Comparison of ENCODE assay signal across 8 cellular contexts in the genomic region with DNA sequence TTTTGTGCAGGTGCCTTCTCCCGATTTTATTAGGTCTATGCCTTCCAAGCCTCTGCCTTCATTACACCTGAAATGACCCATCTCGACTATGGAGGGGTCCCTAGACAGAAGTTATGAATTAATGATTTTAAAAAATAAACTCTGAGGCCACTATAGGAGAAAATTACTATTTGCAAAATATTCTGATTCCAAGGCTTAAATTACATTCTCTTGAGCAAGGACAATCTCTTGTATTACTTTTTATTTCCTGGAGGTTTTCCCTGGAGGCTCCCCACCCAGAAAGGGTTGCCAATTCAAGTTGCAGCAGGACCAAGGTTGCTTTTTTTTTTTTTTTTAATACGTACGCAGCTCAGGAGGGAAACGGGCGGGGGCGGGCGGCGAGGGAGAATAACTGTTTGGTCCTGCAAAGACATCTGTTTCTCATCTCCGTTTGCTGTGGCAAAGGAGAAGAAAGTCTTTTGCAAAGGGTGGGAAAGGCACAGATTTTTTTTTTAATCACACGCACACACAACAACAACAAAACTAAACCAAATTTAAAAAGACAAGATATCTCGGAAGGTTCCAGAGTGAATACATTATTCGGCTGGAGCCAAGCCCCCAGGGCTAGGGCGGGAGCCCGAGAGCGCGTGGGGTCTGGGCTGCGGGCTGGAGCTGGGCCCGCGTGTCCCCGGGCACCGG. TPM values are rescaled to one million over a fixed set of nuclear protein-coding genes. Genes with fewer than 3 reads are reported as not detected.
DNase-seq lines count a peak whose midpoint lies in the region; ATAC-seq, FAIRE-seq and TF ChIP-seq lines count a peak whose summit lies in the region.

No MANE protein-coding gene starts in this region.

- H3K4me3 Mint-ChIP-seq in activated T-cell treated with anti-CD3 and anti-CD28 coated beads, Interleukin-2, amount 50 U/mL, for 72 hours, result peak overlapping the region; percentile 80 to 81

- TF ChIP-seq POLR2A in breast epithelium (IDR thresholded peaks at IDR 0.05), result no peak

- peaks cover 1% of the 10 kb centered on the region in 2 donors for H3K36me3 Mint-ChIP-seq in activated T-cell treated with anti-CD3 and anti-CD28 coated beads, Interleukin-2, amount 50 U/mL, for 72 hours (ENCODE audit: insufficient read depth in 2 of 2)

- H3K9me3 Mint-ChIP-seq in activated T-cell treated with anti-CD3 and anti-CD28 coated beads, Interleukin-2, amount 50 U/mL, for 72 hours, result no peaks in the 10 kb centered on the region

- TF ChIP-seq CTCF in breast epithelium (IDR thresholded peaks at IDR 0.05) (no peak), lower lobe of right lung (IDR thresholded peaks at IDR 0.05) (no peak), GM20000 (IDR thresholded peaks at IDR 0.05; ENCODE audit: extremely low read depth, missing control alignments) (no peak)

- H3K4me3 ChIP-seq in breast epithelium (peak overlapping the region; percentile 57 to 98 (median 87)), lower lobe of right lung (peak overlapping the region; percentile 64)
- H3K4me3 ChIP-seq in effector memory CD4-positive, alpha-beta T cell (ENCODE audit: insufficient read depth, low read depth, low read length, poor library complexity, severe bottlenecking), result no peak overlapping the region

- H3K27me3 ChIP-seq in breast epithelium (no peaks in the 10 kb centered on the region), lower lobe of right lung (ENCODE audit: low read depth) (peaks cover 18% of the 10 kb centered on the region)
- peaks cover 22% of the 10 kb centered on the region for H3K27me3 ChIP-seq in effector memory CD4-positive, alpha-beta T cell (replicated peaks; ENCODE audit: control insufficient read depth, insufficient read depth, low read length, poor library complexity, severe bottlenecking)

- DNase-seq in activated T-cell treated with anti-CD3 and anti-CD28 coated beads, Interleukin-2, amount 50 U/mL, for 72 hours, result no peak
- no peak for DNase-seq in activated T-cell treated with anti-CD3 and anti-CD28 coated beads, Interleukin-2, amount 50 U/mL, for 1 hour
- DNase-seq in breast epithelium (ENCODE audit: low spot score in 2 of 2) (peak in 1 of 2 donors; percentile 26), lower lobe of right lung (no peak), urothelium cell line (ENCODE audit: low spot score) (peak; percentile 48), GM20000 (ENCODE audit: low spot score) (no peak)
- DNase-seq in effector memory CD4-positive, alpha-beta T cell, result no peak

- no peaks in the 10 kb centered on the region for H3K36me3 ChIP-seq in breast epithelium
- H3K36me3 ChIP-seq in lower lobe of right lung, result no peaks in the 10 kb centered on the region
- no peaks in the 10 kb centered on the region for H3K36me3 ChIP-seq in effector memory CD4-positive, alpha-beta T cell (ENCODE audit: control insufficient read depth, insufficient read depth, low read length)

- H3K4me1 ChIP-seq in breast epithelium (peaks cover 2 to 8% of the 10 kb centered on the region in 2 donors), lower lobe of right lung (peaks cover 17% of the 10 kb centered on the region)
- peaks cover 8% of the 10 kb centered on the region for H3K4me1 ChIP-seq in effector memory CD4-positive, alpha-beta T cell (ENCODE audit: control insufficient read depth, insufficient read depth, low read length, poor library complexity, severe bottlenecking)

- H3K9me3 ChIP-seq in breast epithelium (no peaks in the 10 kb centered on the region), lower lobe of right lung (no peaks in the 10 kb centered on the region)
- H3K9me3 ChIP-seq in effector memory CD4-positive, alpha-beta T cell (ENCODE audit: control insufficient read depth, low read length), result no peaks in the 10 kb centered on the region

- FAIRE-seq in urothelium cell line (lab: Jason Lieb, UNC), result no peak

- ATAC-seq in activated T-cell treated with anti-CD3 and anti-CD28 coated beads, Interleukin-2, amount 50 U/mL, for 72 hours (replicated peaks in 1 of 2), result no peak
- ATAC-seq in lower lobe of right lung (no peak), HG03025 (IDR thresholded peaks at IDR 0.05; ENCODE audit: low FRiP score, unreplicated experiment) (no peak)

- H3K27me3 Mint-ChIP-seq in activated T-cell treated with anti-CD3 and anti-CD28 coated beads, Interleukin-2, amount 50 U/mL, for 72 hours (ENCODE audit: low read depth), result peaks cover 54% of the 10 kb centered on the region

- H3K27ac ChIP-seq in breast epithelium (peak overlapping the region; percentile 96), lower lobe of right lung (peak overlapping the region; percentile 81)
- H3K27ac ChIP-seq in effector memory CD4-positive, alpha-beta T cell (ENCODE audit: insufficient read depth, low read length, poor library complexity, severe bottlenecking), result no peak overlapping the region

- no peak overlapping the region for H3K27ac Mint-ChIP-seq in activated T-cell treated with anti-CD3 and anti-CD28 coated beads, Interleukin-2, amount 50 U/mL, for 72 hours

- intact Hi-C loops in breast epithelium (cut with DNase I; ENCODE audit: low total_unique reads) (no loop called here), lower lobe of right lung (cut with DNase I) (no loop called here)

- peaks cover 9% of the 10 kb centered on the region for H3K4me1 Mint-ChIP-seq in activated T-cell treated with anti-CD3 and anti-CD28 coated beads, Interleukin-2, amount 50 U/mL, for 72 hours (ENCODE audit: low read depth)

RNA-seq across cellular contexts. Expression of a gene that starts 0.6 kb away (rescaled TPM):
- not detected for total RNA-seq in activated T-cell treated with anti-CD3 and anti-CD28 coated beads, Interleukin-2, amount 50 U/mL, for 72 hours
- total RNA-seq in breast epithelium (10 to 100 TPM in 1 of 3 donors, 1 to 10 TPM in 1, under 1 TPM in 1; 0.80 to 47.9 (median 7.9) TPM), lower lobe of right lung (4.3 TPM)
